In genomic region chrX:72783964-72784363, GRCh38 we compare ENCODE assay signal across 20 cellular contexts. TPM values are rescaled to one million over a fixed set of nuclear protein-coding genes. Genes with fewer than 3 reads are reported as not detected.
"Had no signal": no experiment of that assay in that cellular context is flagged by ENCODE, and none has a peak within 500 bp of the region (broad histone marks: within the 10 kb centered on the region; RNA-seq: fewer than 3 reads in every experiment).

No MANE protein-coding gene starts in this region.

RNA-seq across cellular contexts. Expression of gene FAM236B, which starts 1.5 kb away (rescaled TPM):
- total RNA-seq: activated CD4-positive, alpha-beta memory T cell treated with anti-CD3 and anti-CD28 coated beads for 36 hours; activated CD4-positive, alpha-beta T cell treated with anti-CD3 and anti-CD28 coated beads for 36 hours; activated CD4-positive, alpha-beta T cell treated with anti-CD3 and anti-CD28 coated beads, Interleukin-2, amount 10 ng/mL, durations not matched to agents 24 days and 14 days; activated CD8-positive, alpha-beta memory T cell treated with anti-CD3 and anti-CD28 coated beads for 36 hours; activated CD8-positive, alpha-beta memory T cell treated with anti-CD3 and anti-CD28 coated beads, Interleukin-2, amount 10 ng/mL, durations not matched to agents 7 days and 5 days; activated CD8-positive, alpha-beta T cell treated with anti-CD3 and anti-CD28 coated beads, Interleukin-2, amount 10 ng/mL, durations not matched to agents 7 days and 5 days; activated naive CD4-positive, alpha-beta T cell treated with anti-CD3 and anti-CD28 coated beads for 36 hours; activated naive CD8-positive, alpha-beta T cell treated with anti-CD3 and anti-CD28 coated beads for 36 hours; activated T-helper 1 cell treated with anti-CD3 and anti-CD28 coated beads, Interleukin-12 subunit alpha, Interleukin-12 subunit beta, Interleukin-2, Interleukin-4 antibody, amounts not matched to agents 30 ng/mL and 10 ng/mL and 1 ng/mL, durations not matched to agents 14 hours and 24 hours and 36 hours; activated T-helper 2 cell treated with anti-CD3 and anti-CD28 coated beads, Interferon-gamma antibody, Interleukin-2, Interleukin-4, amounts not matched to agents 10 μg/mL and 5 μg/mL and 100 μg/mL, durations not matched to agents 14 hours and 24 hours and 36 hours; adrenal gland; aorta; body of pancreas; chondrocyte; dermis blood vessel endothelial cell; esophagus muscularis mucosa; foreskin keratinocyte; gastrocnemius medialis; heart left ventricle; T-helper 17 cell had no signal
- polyA plus RNA-seq: adrenal gland, aorta, foreskin keratinocyte, heart left ventricle had no signal

RNA-seq across cellular contexts. Expression of gene DMRTC1B, which starts 7.3 kb away (rescaled TPM):
- total RNA-seq: activated CD4-positive, alpha-beta memory T cell treated with anti-CD3 and anti-CD28 coated beads for 36 hours; activated CD4-positive, alpha-beta T cell treated with anti-CD3 and anti-CD28 coated beads, Interleukin-2, amount 10 ng/mL, durations not matched to agents 24 days and 14 days; activated CD8-positive, alpha-beta memory T cell treated with anti-CD3 and anti-CD28 coated beads for 36 hours; activated CD8-positive, alpha-beta memory T cell treated with anti-CD3 and anti-CD28 coated beads, Interleukin-2, amount 10 ng/mL, durations not matched to agents 7 days and 5 days; activated naive CD4-positive, alpha-beta T cell treated with anti-CD3 and anti-CD28 coated beads for 36 hours; activated naive CD8-positive, alpha-beta T cell treated with anti-CD3 and anti-CD28 coated beads for 36 hours; activated T-helper 1 cell treated with anti-CD3 and anti-CD28 coated beads, Interleukin-12 subunit alpha, Interleukin-12 subunit beta, Interleukin-2, Interleukin-4 antibody, amounts not matched to agents 30 ng/mL and 10 ng/mL and 1 ng/mL, durations not matched to agents 14 hours and 24 hours and 36 hours; activated T-helper 2 cell treated with anti-CD3 and anti-CD28 coated beads, Interferon-gamma antibody, Interleukin-2, Interleukin-4, amounts not matched to agents 10 μg/mL and 5 μg/mL and 100 μg/mL, durations not matched to agents 14 hours and 24 hours and 36 hours; chondrocyte; dermis blood vessel endothelial cell; esophagus muscularis mucosa; foreskin keratinocyte; gastrocnemius medialis had no signal
- polyA plus RNA-seq: aorta, foreskin keratinocyte, heart left ventricle had no signal

RNA-seq across cellular contexts. Expression of gene FAM236D, which starts 24.0 kb away (rescaled TPM):
- total RNA-seq: activated CD4-positive, alpha-beta memory T cell treated with anti-CD3 and anti-CD28 coated beads for 36 hours; activated CD4-positive, alpha-beta T cell treated with anti-CD3 and anti-CD28 coated beads for 36 hours; activated CD4-positive, alpha-beta T cell treated with anti-CD3 and anti-CD28 coated beads, Interleukin-2, amount 10 ng/mL, durations not matched to agents 24 days and 14 days; activated CD8-positive, alpha-beta memory T cell treated with anti-CD3 and anti-CD28 coated beads for 36 hours; activated CD8-positive, alpha-beta memory T cell treated with anti-CD3 and anti-CD28 coated beads, Interleukin-2, amount 10 ng/mL, durations not matched to agents 7 days and 5 days; activated CD8-positive, alpha-beta T cell treated with anti-CD3 and anti-CD28 coated beads, Interleukin-2, amount 10 ng/mL, durations not matched to agents 7 days and 5 days; activated naive CD4-positive, alpha-beta T cell treated with anti-CD3 and anti-CD28 coated beads for 36 hours; activated naive CD8-positive, alpha-beta T cell treated with anti-CD3 and anti-CD28 coated beads for 36 hours; activated T-helper 1 cell treated with anti-CD3 and anti-CD28 coated beads, Interleukin-12 subunit alpha, Interleukin-12 subunit beta, Interleukin-2, Interleukin-4 antibody, amounts not matched to agents 30 ng/mL and 10 ng/mL and 1 ng/mL, durations not matched to agents 14 hours and 24 hours and 36 hours; activated T-helper 2 cell treated with anti-CD3 and anti-CD28 coated beads, Interferon-gamma antibody, Interleukin-2, Interleukin-4, amounts not matched to agents 10 μg/mL and 5 μg/mL and 100 μg/mL, durations not matched to agents 14 hours and 24 hours and 36 hours; adrenal gland; aorta; body of pancreas; chondrocyte; dermis blood vessel endothelial cell; esophagus muscularis mucosa; foreskin keratinocyte; gastrocnemius medialis; heart left ventricle; T-helper 17 cell had no signal
- polyA plus RNA-seq: adrenal gland, aorta, foreskin keratinocyte, heart left ventricle had no signal
